Comparison of ENCODE assay signal across 2 cellular contexts in genomic region chr7:4343272-4344000, GRCh38.
A peak's percentile ranks its signal among the peaks of the same experiment; 100 is the strongest.
TF ChIP-seq lines count a peak whose summit lies in the region.

No MANE protein-coding gene starts in this region.

TF ChIP-seq in GM23338, 12 proteins besides CTCF, POLR2A, EP300 and RAD21 (continued from another document):
- TF ChIP-seq ZNF462 (CRISPR knock-in tag; IDR thresholded peaks at IDR 0.05): no peak
- TF ChIP-seq NANOG (IDR thresholded peaks at IDR 0.05; ENCODE audit: borderline replicate concordance): no peak
- TF ChIP-seq, protein P1, sequence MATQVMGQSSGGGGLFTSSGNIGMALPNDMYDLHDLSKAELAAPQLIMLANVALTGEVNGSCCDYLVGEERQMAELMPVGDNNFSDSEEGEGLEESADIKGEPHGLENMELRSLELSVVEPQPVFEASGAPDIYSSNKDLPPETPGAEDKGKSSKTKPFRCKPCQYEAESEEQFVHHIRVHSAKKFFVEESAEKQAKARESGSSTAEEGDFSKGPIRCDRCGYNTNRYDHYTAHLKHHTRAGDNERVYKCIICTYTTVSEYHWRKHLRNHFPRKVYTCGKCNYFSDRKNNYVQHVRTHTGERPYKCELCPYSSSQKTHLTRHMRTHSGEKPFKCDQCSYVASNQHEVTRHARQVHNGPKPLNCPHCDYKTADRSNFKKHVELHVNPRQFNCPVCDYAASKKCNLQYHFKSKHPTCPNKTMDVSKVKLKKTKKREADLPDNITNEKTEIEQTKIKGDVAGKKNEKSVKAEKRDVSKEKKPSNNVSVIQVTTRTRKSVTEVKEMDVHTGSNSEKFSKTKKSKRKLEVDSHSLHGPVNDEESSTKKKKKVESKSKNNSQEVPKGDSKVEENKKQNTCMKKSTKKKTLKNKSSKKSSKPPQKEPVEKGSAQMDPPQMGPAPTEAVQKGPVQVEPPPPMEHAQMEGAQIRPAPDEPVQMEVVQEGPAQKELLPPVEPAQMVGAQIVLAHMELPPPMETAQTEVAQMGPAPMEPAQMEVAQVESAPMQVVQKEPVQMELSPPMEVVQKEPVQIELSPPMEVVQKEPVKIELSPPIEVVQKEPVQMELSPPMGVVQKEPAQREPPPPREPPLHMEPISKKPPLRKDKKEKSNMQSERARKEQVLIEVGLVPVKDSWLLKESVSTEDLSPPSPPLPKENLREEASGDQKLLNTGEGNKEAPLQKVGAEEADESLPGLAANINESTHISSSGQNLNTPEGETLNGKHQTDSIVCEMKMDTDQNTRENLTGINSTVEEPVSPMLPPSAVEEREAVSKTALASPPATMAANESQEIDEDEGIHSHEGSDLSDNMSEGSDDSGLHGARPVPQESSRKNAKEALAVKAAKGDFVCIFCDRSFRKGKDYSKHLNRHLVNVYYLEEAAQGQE (IDR thresholded peaks at IDR 0.05; ENCODE audit: unreplicated experiment): no peak
- no peak for TF ChIP-seq EZH2phosphoT487 (IDR thresholded peaks at IDR 0.05; ENCODE audit: unreplicated experiment)
- TF ChIP-seq ZNF114 (CRISPR knock-in tag; IDR thresholded peaks at IDR 0.05): no peak
- TF ChIP-seq ZNF331 (CRISPR knock-in tag; IDR thresholded peaks at IDR 0.05; ENCODE audit: low read depth): no peak
- TF ChIP-seq EZH2 (IDR thresholded peaks at IDR 0.05; ENCODE audit: low read depth, unreplicated experiment): no peak
- TF ChIP-seq STAT1 (IDR thresholded peaks at IDR 0.05; ENCODE audit: unreplicated experiment): no peak
- TF ChIP-seq, protein P2, sequence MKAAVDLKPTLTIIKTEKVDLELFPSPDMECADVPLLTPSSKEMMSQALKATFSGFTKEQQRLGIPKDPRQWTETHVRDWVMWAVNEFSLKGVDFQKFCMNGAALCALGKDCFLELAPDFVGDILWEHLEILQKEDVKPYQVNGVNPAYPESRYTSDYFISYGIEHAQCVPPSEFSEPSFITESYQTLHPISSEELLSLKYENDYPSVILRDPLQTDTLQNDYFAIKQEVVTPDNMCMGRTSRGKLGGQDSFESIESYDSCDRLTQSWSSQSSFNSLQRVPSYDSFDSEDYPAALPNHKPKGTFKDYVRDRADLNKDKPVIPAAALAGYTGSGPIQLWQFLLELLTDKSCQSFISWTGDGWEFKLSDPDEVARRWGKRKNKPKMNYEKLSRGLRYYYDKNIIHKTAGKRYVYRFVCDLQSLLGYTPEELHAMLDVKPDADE (IDR thresholded peaks at IDR 0.05): no peak
- TF ChIP-seq JUNB (IDR thresholded peaks at IDR 0.05; ENCODE audit: unreplicated experiment): no peak
- TF ChIP-seq POLR2AphosphoS5 (IDR thresholded peaks at IDR 0.05; ENCODE audit: low read depth): no peak

TF ChIP-seq in K562, 482 proteins besides CTCF, POLR2A, EP300 and RAD21 (continued from another document):
- TF ChIP-seq ZNF316 (IDR thresholded peaks at IDR 0.05): peak; percentile 21; the same call in 1 of the 2 replicates
- TF ChIP-seq CBFA2T3 (IDR thresholded peaks at IDR 0.05): no peak
- TF ChIP-seq C11orf30 (IDR thresholded peaks at IDR 0.05; ENCODE audit: low read depth): 0 out of 2 replicates have a peak, but pooled peaks have one; percentile 24
- peak; percentile 22; the same call in 1 of the 2 replicates for TF ChIP-seq USF2 (CRISPR knock-in tag; IDR thresholded peaks at IDR 0.05)
- no peak for TF ChIP-seq HNRNPUL1 (IDR thresholded peaks at IDR 0.05; ENCODE audit: low read length)
- TF ChIP-seq, protein P3, sequence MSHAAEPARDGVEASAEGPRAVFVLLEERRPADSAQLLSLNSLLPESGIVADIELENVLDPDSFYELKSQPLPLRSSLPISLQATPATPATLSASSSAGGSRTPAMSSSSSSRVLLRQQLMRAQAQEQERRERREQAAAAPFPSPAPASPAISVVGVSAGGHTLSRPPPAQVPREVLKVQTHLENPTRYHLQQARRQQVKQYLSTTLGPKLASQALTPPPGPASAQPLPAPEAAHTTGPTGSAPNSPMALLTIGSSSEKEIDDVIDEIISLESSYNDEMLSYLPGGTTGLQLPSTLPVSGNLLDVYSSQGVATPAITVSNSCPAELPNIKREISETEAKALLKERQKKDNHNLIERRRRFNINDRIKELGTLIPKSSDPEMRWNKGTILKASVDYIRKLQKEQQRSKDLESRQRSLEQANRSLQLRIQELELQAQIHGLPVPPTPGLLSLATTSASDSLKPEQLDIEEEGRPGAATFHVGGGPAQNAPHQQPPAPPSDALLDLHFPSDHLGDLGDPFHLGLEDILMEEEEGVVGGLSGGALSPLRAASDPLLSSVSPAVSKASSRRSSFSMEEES (CRISPR knock-in tag; IDR thresholded peaks at IDR 0.05): peak; percentile 58
- TF ChIP-seq HDAC3 (IDR thresholded peaks at IDR 0.05; ENCODE audit: borderline replicate concordance, partially characterized antibody): no peak
- TF ChIP-seq AFF1 (IDR thresholded peaks at IDR 0.05; ENCODE audit: low read depth in 1 of 2, partially characterized antibody in 2 of 2): no peak
- TF ChIP-seq TOE1 (IDR thresholded peaks at IDR 0.05; ENCODE audit: borderline replicate concordance): peak; percentile 70; the same call in 1 of the 2 replicates
- TF ChIP-seq TOE1 (CRISPR knock-in tag; IDR thresholded peaks at IDR 0.05; ENCODE audit: borderline replicate concordance, low read depth): no peak
- TF ChIP-seq MITF (IDR thresholded peaks at IDR 0.05): no peak
- no peak for TF ChIP-seq ELK3 (CRISPR knock-in tag; IDR thresholded peaks at IDR 0.05)
- TF ChIP-seq MTF1 (CRISPR knock-in tag; IDR thresholded peaks at IDR 0.05; ENCODE audit: borderline replicate concordance): no peak
- TF ChIP-seq ATF4 (CRISPR knock-in tag; IDR thresholded peaks at IDR 0.05): no peak
- TF ChIP-seq SMAD1 (IDR thresholded peaks at IDR 0.05; ENCODE audit: low read depth, low read length, partially characterized antibody): no peak
- 0 out of 2 replicates have a peak, but pooled peaks have one; percentile 17 for TF ChIP-seq HMBOX1 (IDR thresholded peaks at IDR 0.05)
- peak; percentile 74 for TF ChIP-seq RAD51 (IDR thresholded peaks at IDR 0.05; ENCODE audit: borderline replicate concordance, low read depth)
- TF ChIP-seq KDM4B (IDR thresholded peaks at IDR 0.05; ENCODE audit: borderline replicate concordance in 2 of 2, low read depth in 1 of 2): no peak
- 0 out of 2 replicates have a peak, but pooled peaks have one; percentile 10 for TF ChIP-seq NFE2 (IDR thresholded peaks at IDR 0.05; ENCODE audit: low read depth)
TF ChIP-seq in K562: peak in this region for 8.
